In the genomic region with DNA sequence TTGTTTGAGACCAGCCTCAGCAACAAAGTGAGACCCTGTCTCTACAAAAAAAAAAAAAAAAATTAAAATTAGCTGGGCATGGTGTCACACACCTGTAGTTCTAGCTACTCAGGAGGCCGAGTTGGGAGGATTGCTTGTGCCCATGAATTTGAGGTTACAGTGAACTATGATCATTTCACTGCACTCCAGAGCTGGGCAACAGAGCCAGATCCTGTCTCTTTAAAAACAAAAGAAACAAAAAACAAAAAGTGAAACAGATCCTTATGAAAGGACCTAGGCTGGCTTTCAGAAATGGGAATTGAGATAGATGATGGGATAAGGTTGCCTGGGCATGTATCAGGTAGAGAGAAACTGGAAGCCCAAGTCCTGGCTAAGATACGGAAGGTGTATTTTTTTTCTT, we compare ENCODE assay signal across 20 cellular contexts. TPM values are rescaled to one million over a fixed set of nuclear protein-coding genes. Genes with fewer than 3 reads are reported as not detected.
DNase-seq lines count a peak whose midpoint lies in the region; ATAC-seq and TF ChIP-seq lines count a peak whose summit lies in the region.
"Had no signal": no experiment of that assay in that cellular context is flagged by ENCODE, and none has a peak within 500 bp of the region (broad histone marks: within the 10 kb centered on the region; RNA-seq: fewer than 3 reads in every experiment).

No MANE protein-coding gene starts in this region.

- DNase-seq in activated naive CD4-positive, alpha-beta T cell treated with anti-CD3 and anti-CD28 coated beads for 36 hours: no peak
- DNase-seq in activated naive CD4-positive, alpha-beta T cell treated with anti-CD3 and anti-CD28 coated beads, Interleukin-2, amount 50 U/mL, for 16 hours: no peak
- DNase-seq in activated T-helper 1 cell treated with anti-CD3 and anti-CD28 coated beads, Interleukin-12 subunit alpha, Interleukin-12 subunit beta, Interleukin-2, Interleukin-4 antibody, amounts not matched to agents 30 ng/mL and 10 ng/mL and 1 ng/mL, durations not matched to agents 14 hours and 24 hours and 36 hours (ENCODE audit: low spot score): no peak
- DNase-seq in right lobe of liver (no peak), mucosa of descending colon (no peak), HuH-7 (ENCODE audit: low spot score) (no peak)
- DNase-seq in stimulated activated effector memory CD8-positive, alpha-beta T cell treated with anti-CD3 and anti-CD28 coated beads, Interleukin-12 subunit alpha, Interleukin-12 subunit beta, amount 100 ng/mL, for 72 hours (ENCODE audit: low spot score in 2 of 2): no peak
- DNase-seq: CD4-positive, alpha-beta memory T cell; DMS53; EL; H9; KBM-7; MV-4-11; NCI-H1417; NCI-H187; NCI-H345; NCI-H524 treated with DMSO at 0.1 percent for 48 hours; SHP77 treated with DMSO at 0.1 percent for 48 hours had no signal

- peaks cover 0 to 17% (median under 1%) of the 10 kb centered on the region in 4 donors for H3K36me3 ChIP-seq in right lobe of liver
- no peaks in the 10 kb centered on the region for H3K36me3 ChIP-seq in mucosa of descending colon (ENCODE audit: low read depth)

- peak overlapping the region in 2 of 3 donors; percentile 16 to 76 for H3K27ac ChIP-seq in right lobe of liver

- intact Hi-C loops in activated naive CD4-positive, alpha-beta T cell treated with anti-CD3 and anti-CD28 coated beads for 36 hours (cut with micrococcal nuclease): no loop called here
- intact Hi-C loops in activated T-helper 1 cell treated with anti-CD3 and anti-CD28 coated beads, Interleukin-12 subunit alpha, Interleukin-12 subunit beta, Interleukin-2, Interleukin-4 antibody, amounts not matched to agents 30 ng/mL and 10 ng/mL and 1 ng/mL, durations not matched to agents 14 hours and 24 hours and 36 hours (cut with micrococcal nuclease): no loop called here
- intact Hi-C loops in right lobe of liver (cut with DNase I): no loop called here
- intact Hi-C loops in mucosa of descending colon (cut with DNase I, micrococcal nuclease): no loop called here

- H3K4me1 Mint-ChIP-seq in activated naive CD4-positive, alpha-beta T cell treated with anti-CD3 and anti-CD28 coated beads for 36 hours (ENCODE audit: low read depth): no peaks in the 10 kb centered on the region
- peaks cover 8% of the 10 kb centered on the region for H3K4me1 Mint-ChIP-seq in activated T-helper 1 cell treated with anti-CD3 and anti-CD28 coated beads, Interleukin-12 subunit alpha, Interleukin-12 subunit beta, Interleukin-2, Interleukin-4 antibody, amounts not matched to agents 30 ng/mL and 10 ng/mL and 1 ng/mL, durations not matched to agents 14 hours and 24 hours and 36 hours (ENCODE audit: low read depth)
- H3K4me1 Mint-ChIP-seq in stimulated activated effector memory CD8-positive, alpha-beta T cell treated with anti-CD3 and anti-CD28 coated beads, Interleukin-12 subunit alpha, Interleukin-12 subunit beta, amount 100 ng/mL, for 72 hours: no peaks in the 10 kb centered on the region
- H3K4me1 Mint-ChIP-seq: H9 had no signal

- H3K9me3 ChIP-seq in right lobe of liver (no peaks in the 10 kb centered on the region), mucosa of descending colon (no peaks in the 10 kb centered on the region)

- CTCF ChIA-PET in activated naive CD4-positive, alpha-beta T cell treated with anti-CD3 and anti-CD28 coated beads for 36 hours (lab: Charles Lee): interaction anchor here (1.5 kb wide), 1 partner anchor 60 kb away, joined by 6 read pairs; no protein-coding TSS in a partner anchor

- TF ChIP-seq CTCF in right lobe of liver (IDR thresholded peaks at IDR 0.05) (no peak), mucosa of descending colon (IDR thresholded peaks at IDR 0.05) (no peak)

- H3K4me3 Mint-ChIP-seq in activated naive CD4-positive, alpha-beta T cell treated with anti-CD3 and anti-CD28 coated beads for 36 hours: no peak overlapping the region
- no peak overlapping the region for H3K4me3 Mint-ChIP-seq in activated T-helper 1 cell treated with anti-CD3 and anti-CD28 coated beads, Interleukin-12 subunit alpha, Interleukin-12 subunit beta, Interleukin-2, Interleukin-4 antibody, amounts not matched to agents 30 ng/mL and 10 ng/mL and 1 ng/mL, durations not matched to agents 14 hours and 24 hours and 36 hours
- H3K4me3 Mint-ChIP-seq in stimulated activated effector memory CD8-positive, alpha-beta T cell treated with anti-CD3 and anti-CD28 coated beads, Interleukin-12 subunit alpha, Interleukin-12 subunit beta, amount 100 ng/mL, for 72 hours: no peak overlapping the region
- H3K4me3 Mint-ChIP-seq: CD4-positive, alpha-beta memory T cell; H9 had no signal

- H3K27ac Mint-ChIP-seq in activated naive CD4-positive, alpha-beta T cell treated with anti-CD3 and anti-CD28 coated beads for 36 hours: peak overlapping the region; percentile 32
- H3K27ac Mint-ChIP-seq in activated T-helper 1 cell treated with anti-CD3 and anti-CD28 coated beads, Interleukin-12 subunit alpha, Interleukin-12 subunit beta, Interleukin-2, Interleukin-4 antibody, amounts not matched to agents 30 ng/mL and 10 ng/mL and 1 ng/mL, durations not matched to agents 14 hours and 24 hours and 36 hours: peak overlapping the region; percentile 41
- H3K27ac Mint-ChIP-seq in stimulated activated effector memory CD8-positive, alpha-beta T cell treated with anti-CD3 and anti-CD28 coated beads, Interleukin-12 subunit alpha, Interleukin-12 subunit beta, amount 100 ng/mL, for 72 hours: peak overlapping the region; percentile 59
- H3K27ac Mint-ChIP-seq: H9 had no signal

- H3K36me3 Mint-ChIP-seq in activated naive CD4-positive, alpha-beta T cell treated with anti-CD3 and anti-CD28 coated beads for 36 hours (ENCODE audit: low read depth): peaks cover 6% of the 10 kb centered on the region
- peaks cover 29% of the 10 kb centered on the region for H3K36me3 Mint-ChIP-seq in activated T-helper 1 cell treated with anti-CD3 and anti-CD28 coated beads, Interleukin-12 subunit alpha, Interleukin-12 subunit beta, Interleukin-2, Interleukin-4 antibody, amounts not matched to agents 30 ng/mL and 10 ng/mL and 1 ng/mL, durations not matched to agents 14 hours and 24 hours and 36 hours (ENCODE audit: low read depth)
- H3K36me3 Mint-ChIP-seq in stimulated activated effector memory CD8-positive, alpha-beta T cell treated with anti-CD3 and anti-CD28 coated beads, Interleukin-12 subunit alpha, Interleukin-12 subunit beta, amount 100 ng/mL, for 72 hours: peaks cover 97% of the 10 kb centered on the region

- no peaks in the 10 kb centered on the region for H3K27me3 ChIP-seq in right lobe of liver

- peaks cover 0 to 51% (median 7%) of the 10 kb centered on the region in 4 donors for H3K4me1 ChIP-seq in right lobe of liver
- H3K4me1 ChIP-seq in mucosa of descending colon (ENCODE audit: low read depth): peaks cover 5% of the 10 kb centered on the region

- H3K9me3 Mint-ChIP-seq in activated naive CD4-positive, alpha-beta T cell treated with anti-CD3 and anti-CD28 coated beads for 36 hours: no peaks in the 10 kb centered on the region
- no peaks in the 10 kb centered on the region for H3K9me3 Mint-ChIP-seq in activated T-helper 1 cell treated with anti-CD3 and anti-CD28 coated beads, Interleukin-12 subunit alpha, Interleukin-12 subunit beta, Interleukin-2, Interleukin-4 antibody, amounts not matched to agents 30 ng/mL and 10 ng/mL and 1 ng/mL, durations not matched to agents 14 hours and 24 hours and 36 hours
- H3K9me3 Mint-ChIP-seq in stimulated activated effector memory CD8-positive, alpha-beta T cell treated with anti-CD3 and anti-CD28 coated beads, Interleukin-12 subunit alpha, Interleukin-12 subunit beta, amount 100 ng/mL, for 72 hours: no peaks in the 10 kb centered on the region
- H3K9me3 Mint-ChIP-seq: CD4-positive, alpha-beta memory T cell; H9 had no signal

- H3K4me3 ChIP-seq in right lobe of liver (peak overlapping the region in 1 of 3 donors; percentile 15), mucosa of descending colon (no peak overlapping the region)
- H3K4me3 ChIP-seq: GM12878 had no signal

- WGBS in right lobe of liver (ENCODE audit: insufficient coverage, low coverage, low lambda C conversion rate, missing lambda C conversion rate): 45% methylated on average over 2 of the region's 2 CpGs

- no peak for TF ChIP-seq POLR2A in right lobe of liver (IDR thresholded peaks at IDR 0.05)

- H3K27me3 Mint-ChIP-seq in activated naive CD4-positive, alpha-beta T cell treated with anti-CD3 and anti-CD28 coated beads for 36 hours (ENCODE audit: low read depth): no peaks in the 10 kb centered on the region
- H3K27me3 Mint-ChIP-seq in activated T-helper 1 cell treated with anti-CD3 and anti-CD28 coated beads, Interleukin-12 subunit alpha, Interleukin-12 subunit beta, Interleukin-2, Interleukin-4 antibody, amounts not matched to agents 30 ng/mL and 10 ng/mL and 1 ng/mL, durations not matched to agents 14 hours and 24 hours and 36 hours (ENCODE audit: insufficient read depth): no peaks in the 10 kb centered on the region
- H3K27me3 Mint-ChIP-seq: CD4-positive, alpha-beta memory T cell had no signal

- ATAC-seq in right lobe of liver (peak; percentile 33 to 57 (median 50)), mucosa of descending colon (no peak), GM19351 (IDR thresholded peaks at IDR 0.05; ENCODE audit: unreplicated experiment) (no peak)
- no peak for ATAC-seq in stimulated activated effector memory CD8-positive, alpha-beta T cell treated with anti-CD3 and anti-CD28 coated beads, Interleukin-12 subunit alpha, Interleukin-12 subunit beta, amount 100 ng/mL, for 72 hours
- ATAC-seq: GM12878 had no signal

RNA-seq across cellular contexts. Expression of a gene that starts 13.9 kb away (rescaled TPM):
- total RNA-seq in activated naive CD4-positive, alpha-beta T cell treated with anti-CD3 and anti-CD28 coated beads for 36 hours: 10 to 100 TPM; 38.0 to 41.8 TPM
- total RNA-seq in activated T-helper 1 cell treated with anti-CD3 and anti-CD28 coated beads, Interleukin-12 subunit alpha, Interleukin-12 subunit beta, Interleukin-2, Interleukin-4 antibody, amounts not matched to agents 30 ng/mL and 10 ng/mL and 1 ng/mL, durations not matched to agents 14 hours and 24 hours and 36 hours: 29.8 and 35.4 TPM in 2 replicates
- total RNA-seq in right lobe of liver: 10 to 100 TPM in 4 of 6 experiments, 1 to 10 TPM in 2; 5.7 to 16.0 (median 13.1) TPM
- 10 to 100 TPM; 20.4 to 26.5 (median 21.4) TPM for total RNA-seq in mucosa of descending colon

RNA-seq across cellular contexts. Expression of a gene that starts 52.4 kb away (rescaled TPM):
- total RNA-seq in activated naive CD4-positive, alpha-beta T cell treated with anti-CD3 and anti-CD28 coated beads for 36 hours: 1 to 10 TPM; 3.4 to 3.6 TPM
- total RNA-seq in activated T-helper 1 cell treated with anti-CD3 and anti-CD28 coated beads, Interleukin-12 subunit alpha, Interleukin-12 subunit beta, Interleukin-2, Interleukin-4 antibody, amounts not matched to agents 30 ng/mL and 10 ng/mL and 1 ng/mL, durations not matched to agents 14 hours and 24 hours and 36 hours: 1.1 and 2.1 TPM in 2 replicates
- total RNA-seq in right lobe of liver (1 to 10 TPM in 4 of 6 experiments, under 1 TPM in 2; 0.37 to 2.0 (median 1.4) TPM), mucosa of descending colon (1 to 10 TPM; 1.1 to 2.5 (median 2.1) TPM)

RNA-seq across cellular contexts. Expression of a gene that starts 52.5 kb away (rescaled TPM):
- total RNA-seq in activated naive CD4-positive, alpha-beta T cell treated with anti-CD3 and anti-CD28 coated beads for 36 hours: 10 to 100 TPM; 19.4 to 20.7 TPM
- 33.0 and 38.9 TPM in 2 replicates for total RNA-seq in activated T-helper 1 cell treated with anti-CD3 and anti-CD28 coated beads, Interleukin-12 subunit alpha, Interleukin-12 subunit beta, Interleukin-2, Interleukin-4 antibody, amounts not matched to agents 30 ng/mL and 10 ng/mL and 1 ng/mL, durations not matched to agents 14 hours and 24 hours and 36 hours
- 10 to 100 TPM; 17.9 to 34.1 (median 28.0) TPM for total RNA-seq in right lobe of liver
- 10 to 100 TPM; 56.8 to 64.6 (median 63.4) TPM for total RNA-seq in mucosa of descending colon

Comparison
In these comparisons a context has a peak if more than half of its experiments do, and no peak if none do; other contexts are left out.
1. ATAC-seq: peak in right lobe of liver (4 of 4); none in stimulated activated effector memory CD8-positive, alpha-beta T cell treated with anti-CD3 and anti-CD28 coated beads, Interleukin-12 subunit alpha, Interleukin-12 subunit beta, amount 100 ng/mL, for 72 hours (single experiment), mucosa of descending colon (single experiment) and GM19351 (single experiment).
2. Peak in every context shown above with its lines, with median percentiles within 50 percentile points of each other: H3K27ac Mint-ChIP-seq.